In genomic region chr2:206915136-206915535, GRCh38 we compare ENCODE assay signal across 1 cellular context.
TF ChIP-seq lines count a peak whose summit lies in the region.

No MANE protein-coding gene starts in this region.

TF ChIP-seq in HepG2, 621 proteins besides CTCF, POLR2A, EP300 and RAD21 (continued from another document):
- TF ChIP-seq HMGXB4 (CRISPR knock-in tag; IDR thresholded peaks at IDR 0.05; ENCODE audit: borderline replicate concordance in 1 of 2, low read depth in 1 of 2) (no peak), ZNF816 (CRISPR knock-in tag; IDR thresholded peaks at IDR 0.05; ENCODE audit: borderline replicate concordance) (no peak), ZBTB7A (CRISPR knock-in tag; IDR thresholded peaks at IDR 0.05) (no peak), ZNF430 (CRISPR knock-in tag; IDR thresholded peaks at IDR 0.05) (no peak), PHF8 (CRISPR knock-in tag; IDR thresholded peaks at IDR 0.05) (no peak), MIXL1 (CRISPR knock-in tag; IDR thresholded peaks at IDR 0.05) (no peak), RXRB (CRISPR knock-in tag; IDR thresholded peaks at IDR 0.05; ENCODE audit: borderline replicate concordance) (no peak), E2F2 (CRISPR knock-in tag; IDR thresholded peaks at IDR 0.05; ENCODE audit: borderline replicate concordance) (no peak), DR1 (CRISPR knock-in tag; IDR thresholded peaks at IDR 0.05) (no peak), STAT6 (CRISPR knock-in tag; IDR thresholded peaks at IDR 0.05; ENCODE audit: borderline replicate concordance) (no peak)
